In genomic region chr22:41478891-41479521, GRCh38 we compare ENCODE assay signal across 7 cellular contexts. TPM values are rescaled to one million over a fixed set of nuclear protein-coding genes. Genes with fewer than 3 reads are reported as not detected.
DNase-seq lines count a peak whose midpoint lies in the region; ATAC-seq and TF ChIP-seq lines count a peak whose summit lies in the region.

No MANE protein-coding gene starts in this region.

- H2BK20ac ChIP-seq in H9 (ENCODE audit: low read depth, low read length, poor library complexity, severe bottlenecking), result no peak overlapping the region

- no peaks in the 10 kb centered on the region for H3K36me3 Mint-ChIP-seq in H9 (ENCODE audit: insufficient read depth in 1 of 3, low read depth in 3 of 3)

- peaks cover 10% of the 10 kb centered on the region; the same call in 1 of the 2 replicates for H3K4me1 ChIP-seq in H9 (ENCODE audit: insufficient read depth, low read length)

- peak; percentile 80 for ATAC-seq in stimulated activated naive CD8-positive, alpha-beta T cell treated with anti-CD3 and anti-CD28 coated beads, Interleukin-15, Interleukin-2, amounts not matched to agents 100 U/mL and 50 U/mL, for 24 hours
- ATAC-seq in HG03565 (IDR thresholded peaks at IDR 0.05; ENCODE audit: unreplicated experiment), result no peak

- no CpG with 5 or more reads among the region's 7 CpGs for WGBS in H9 (ENCODE audit: extremely low coverage, insufficient read length, low lambda C conversion rate)

- no peak overlapping the region for H3K56ac ChIP-seq in H9 (ENCODE audit: insufficient read length, low read depth, low read length)

- H4K8ac ChIP-seq in H9 (replicated peaks; ENCODE audit: insufficient read length, low read depth, low read length), result no peak overlapping the region

- H3K14ac ChIP-seq in H9 (ENCODE audit: insufficient read depth, low read length), result no peak overlapping the region

- no peak overlapping the region for H4K5ac ChIP-seq in H9 (ENCODE audit: insufficient read length, low read depth, low read length)

- H3K4ac ChIP-seq in H9 (ENCODE audit: low read depth, low read length), result no peak overlapping the region

- no peaks in the 10 kb centered on the region for H3K23me2 ChIP-seq in H9 (ENCODE audit: insufficient read length, low read depth, low read length, poor library complexity, severe bottlenecking)

- H2BK15ac ChIP-seq in H9 (ENCODE audit: low read depth, low read length), result no peak overlapping the region

- DNase-seq in H9, result no peak
- DNase-seq in SK-MEL-5 (ENCODE audit: low read depth, low spot score), result peak; percentile 40
- peak; percentile 47 for DNase-seq in germinal center (ENCODE audit: low spot score)
- DNase-seq in stimulated activated naive CD8-positive, alpha-beta T cell treated with anti-CD3 and anti-CD28 coated beads, Interleukin-15, Interleukin-2, amounts not matched to agents 100 U/mL and 50 U/mL, for 24 hours, result peak; percentile 22
- no peak for DNase-seq in NCI-H2196 treated with DMSO at 0.1 percent for 48 hours (lab: John Stamatoyannopoulos, UW; ENCODE audit: unreplicated experiment)
- no peak for DNase-seq in DMS79 (lab: John Stamatoyannopoulos, UW)

- H2BK12ac ChIP-seq in H9 (ENCODE audit: insufficient read length, low read depth, low read length), result no peak overlapping the region

- H3K79me2 ChIP-seq in H9 (ENCODE audit: insufficient read depth, low read length), result peaks cover 3% of the 10 kb centered on the region; the same call in 1 of the 2 replicates

- in situ Hi-C loops in SK-MEL-5 (cut with HindIII; ENCODE audit: low pct_unique_long_range_greater_than_20kb, low sequenced_read_pairs), result no loop called here

- H3K27ac ChIP-seq in H9 (ENCODE audit: insufficient read length, low read depth, low read length), result no peak overlapping the region

- H2AK5ac ChIP-seq in H9 (ENCODE audit: insufficient read length, low read length), result no peak overlapping the region

- no peak overlapping the region for H3T11ph ChIP-seq in H9 (ENCODE audit: low read length)

- H3K4me3 Mint-ChIP-seq in H9, result no peak overlapping the region

- H2BK5ac ChIP-seq in H9 (ENCODE audit: insufficient read length, low read length), result no peak overlapping the region

- H2BK120ac ChIP-seq in H9 (ENCODE audit: low read depth, low read length, poor library complexity, severe bottlenecking), result no peak overlapping the region

- H3K27me3 ChIP-seq in H9 (ENCODE audit: insufficient read depth, low read length), result no peaks in the 10 kb centered on the region

- no peaks in the 10 kb centered on the region for H3K9me3 Mint-ChIP-seq in H9

- no peak overlapping the region for H3K23ac ChIP-seq in H9 (ENCODE audit: insufficient read length, low read depth, low read length)

- no peak overlapping the region for H2AFZ ChIP-seq in H9 (ENCODE audit: low read length)

- H3K79me1 ChIP-seq in H9 (ENCODE audit: insufficient read depth, low read depth, low read length, poor library complexity, severe bottlenecking), result peaks cover 1% of the 10 kb centered on the region

- H3K4me2 ChIP-seq in H9 (ENCODE audit: insufficient read depth, insufficient read length, low read length), result no peak overlapping the region

- H3K9me3 ChIP-seq in H9 (ENCODE audit: control insufficient read depth, low read depth, low read length), result no peaks in the 10 kb centered on the region

- peak overlapping the region; percentile 60 to 90 (median 75); a peak in 3 of 7 replicates for H3K27ac Mint-ChIP-seq in H9

- H3K4me1 Mint-ChIP-seq in H9, result peaks cover 43 to 47% of the 10 kb centered on the region in 2 experiments

- no peak for TF ChIP-seq CTCF in H9 (conservative IDR thresholded peaks at IDR 0.05)

- H3K9ac ChIP-seq in H9 (ENCODE audit: extremely low read depth, insufficient read length, low read length), result no peak overlapping the region

- H4K91ac ChIP-seq in H9 (ENCODE audit: insufficient read length, low read depth, low read length), result no peak overlapping the region

- H3K27me3 Mint-ChIP-seq in H9 (ENCODE audit: low read depth), result no peaks in the 10 kb centered on the region

- H3K18ac ChIP-seq in H9 (ENCODE audit: insufficient read length, low read depth, low read length), result no peak overlapping the region

- peaks cover 2% of the 10 kb centered on the region for H4K20me1 ChIP-seq in H9 (ENCODE audit: control insufficient read depth, insufficient read depth, insufficient read length)

RNA-seq across cellular contexts. Expression of gene ACO2, which starts 10.1 kb away (rescaled TPM):
- total RNA-seq in H9 (2021), result 64.9 and 66.6 TPM in 2 replicates
- 128 and 133 TPM in 2 replicates for total RNA-seq in SK-MEL-5 (2014; rRNA removed; shearing (Covaris generic))
- 180 and 200 TPM in 2 replicates for polyA plus RNA-seq in SK-MEL-5 (2015; cell fraction: cytosol; rRNA removed)
- 75.7 and 81.4 TPM in 2 replicates for polyA plus RNA-seq in SK-MEL-5 (2015; cell fraction: nucleus; rRNA removed)

RNA-seq across cellular contexts. Expression of gene PHF5A, which starts 10.5 kb away (rescaled TPM):
- total RNA-seq in H9 (2021), result 114 and 128 TPM in 2 replicates
- total RNA-seq in SK-MEL-5 (2014; rRNA removed; shearing (Covaris generic)), result 116 and 124 TPM in 2 replicates
- polyA plus RNA-seq in SK-MEL-5 (2015; cell fraction: cytosol; rRNA removed), result 79.5 and 112 TPM in 2 replicates
- polyA plus RNA-seq in SK-MEL-5 (2015; cell fraction: nucleus; rRNA removed), result 17.8 and 20.1 TPM in 2 replicates

RNA-seq across cellular contexts. Expression of gene TOB2, which starts 32.4 kb away (rescaled TPM):
- total RNA-seq in H9 (2021), result 75.8 and 78.0 TPM in 2 replicates
- 19.9 and 23.4 TPM in 2 replicates for total RNA-seq in SK-MEL-5 (2014; rRNA removed; shearing (Covaris generic))
- 27.3 and 31.6 TPM in 2 replicates for polyA plus RNA-seq in SK-MEL-5 (2015; cell fraction: cytosol; rRNA removed)
- polyA plus RNA-seq in SK-MEL-5 (2015; cell fraction: nucleus; rRNA removed), result 20.5 and 31.5 TPM in 2 replicates

Comparison
In these comparisons a context has a peak if more than half of its experiments do, and no peak if none do; other contexts are left out.
1. DNase-seq: peak in SK-MEL-5 (single experiment), germinal center (single experiment) and stimulated activated naive CD8-positive, alpha-beta T cell treated with anti-CD3 and anti-CD28 coated beads, Interleukin-15, Interleukin-2, amounts not matched to agents 100 U/mL and 50 U/mL, for 24 hours (single experiment); none in H9 (single experiment), NCI-H2196 treated with DMSO at 0.1 percent for 48 hours (single experiment) and DMS79 (single experiment).